Comparison of ENCODE assay signal across 8 cellular contexts in genomic region chrX:3699841-3700381, GRCh38. TPM values are rescaled to one million over a fixed set of nuclear protein-coding genes. Genes with fewer than 3 reads are reported as not detected.
DNase-seq lines count a peak whose midpoint lies in the region; ATAC-seq, FAIRE-seq and TF ChIP-seq lines count a peak whose summit lies in the region.

No MANE protein-coding gene starts in this region.

- H3K27ac ChIP-seq in tibial nerve, result peak overlapping the region; percentile 68 to 87 (median 83)

- peak; percentile 49 for FAIRE-seq in GM18507 (lab: Jason Lieb, UNC)

- peaks cover 0 to 38% (median 15%) of the 10 kb centered on the region in 4 donors for H3K4me1 ChIP-seq in tibial nerve

- H3K9me3 ChIP-seq in tibial nerve, result no peaks in the 10 kb centered on the region

- intact Hi-C loops in left ventricle myocardium superior (cut with micrococcal nuclease), result no loop called here

- TF ChIP-seq POLR2A in tibial nerve (IDR thresholded peaks at IDR 0.05), result peak in 1 of 2 donors; percentile 11

- DNase-seq in GM18507 (ENCODE audit: extremely low spot score, insufficient read length, low read depth) (no peak), SIG-M5 (lab: John Stamatoyannopoulos, UW) (peak; percentile 1), left ventricle myocardium superior (no peak), tibial nerve (ENCODE audit: low spot score in 2 of 2) (no peak), NCI-H1048 (lab: John Stamatoyannopoulos, UW) (no peak), D341Med (ENCODE audit: low spot score) (no peak), activated gamma-delta T cell treated with Interleukin-2 at 50 U/mL for 16 hours (no peak)

- peak in 1 of 2 donors; percentile 51 for TF ChIP-seq EP300 in tibial nerve (IDR thresholded peaks at IDR 0.05)

- TF ChIP-seq CTCF in tibial nerve (IDR thresholded peaks at IDR 0.05), result no peak

- ATAC-seq in HG02610 (IDR thresholded peaks at IDR 0.05; ENCODE audit: unreplicated experiment), result peak; percentile 34
- ATAC-seq in left ventricle myocardium superior, result peak; percentile 23

- no peaks in the 10 kb centered on the region for H3K27me3 ChIP-seq in tibial nerve

- 3 to 15% methylated on average over 9 of the region's 9 CpGs for WGBS in tibial nerve, 2 donors

- no peaks in the 10 kb centered on the region for H3K36me3 ChIP-seq in tibial nerve

- peak overlapping the region in 3 of 4 donors; percentile 12 to 40 (median 32) for H3K4me3 ChIP-seq in tibial nerve

RNA-seq across cellular contexts. Expression of gene PRKX, which starts 13.5 kb away (rescaled TPM):
- 5.1 TPM for total RNA-seq in left ventricle myocardium superior
- 10 to 100 TPM; 32.2 to 37.8 (median 34.1) TPM for total RNA-seq in tibial nerve
